In the genomic region with DNA sequence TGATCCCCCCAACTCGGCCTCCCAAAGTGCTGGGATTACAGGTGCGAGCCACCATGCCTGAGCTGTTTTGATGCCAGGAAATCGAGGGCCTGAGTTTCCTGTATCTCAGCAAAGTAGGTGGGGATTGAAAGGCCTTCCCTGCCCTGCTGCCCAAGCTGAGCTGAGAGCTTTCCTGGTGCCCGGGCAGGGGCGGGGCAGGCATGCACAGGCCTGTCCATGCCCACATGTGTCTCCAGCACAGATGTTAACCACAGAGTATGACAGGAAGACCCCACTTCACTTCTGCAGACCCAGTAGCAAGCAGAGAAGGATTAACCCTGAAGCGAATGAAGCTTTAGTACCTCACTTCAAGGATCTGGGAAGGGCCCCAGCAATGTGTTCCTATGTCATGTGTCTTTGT, we compare ENCODE assay signal across 1 cellular context.
TF ChIP-seq lines count a peak whose summit lies in the region.

No MANE protein-coding gene starts in this region.

TF ChIP-seq in GM12878, 131 proteins besides CTCF, POLR2A, EP300 and RAD21 (continued from another document):
- TF ChIP-seq, protein P1, sequence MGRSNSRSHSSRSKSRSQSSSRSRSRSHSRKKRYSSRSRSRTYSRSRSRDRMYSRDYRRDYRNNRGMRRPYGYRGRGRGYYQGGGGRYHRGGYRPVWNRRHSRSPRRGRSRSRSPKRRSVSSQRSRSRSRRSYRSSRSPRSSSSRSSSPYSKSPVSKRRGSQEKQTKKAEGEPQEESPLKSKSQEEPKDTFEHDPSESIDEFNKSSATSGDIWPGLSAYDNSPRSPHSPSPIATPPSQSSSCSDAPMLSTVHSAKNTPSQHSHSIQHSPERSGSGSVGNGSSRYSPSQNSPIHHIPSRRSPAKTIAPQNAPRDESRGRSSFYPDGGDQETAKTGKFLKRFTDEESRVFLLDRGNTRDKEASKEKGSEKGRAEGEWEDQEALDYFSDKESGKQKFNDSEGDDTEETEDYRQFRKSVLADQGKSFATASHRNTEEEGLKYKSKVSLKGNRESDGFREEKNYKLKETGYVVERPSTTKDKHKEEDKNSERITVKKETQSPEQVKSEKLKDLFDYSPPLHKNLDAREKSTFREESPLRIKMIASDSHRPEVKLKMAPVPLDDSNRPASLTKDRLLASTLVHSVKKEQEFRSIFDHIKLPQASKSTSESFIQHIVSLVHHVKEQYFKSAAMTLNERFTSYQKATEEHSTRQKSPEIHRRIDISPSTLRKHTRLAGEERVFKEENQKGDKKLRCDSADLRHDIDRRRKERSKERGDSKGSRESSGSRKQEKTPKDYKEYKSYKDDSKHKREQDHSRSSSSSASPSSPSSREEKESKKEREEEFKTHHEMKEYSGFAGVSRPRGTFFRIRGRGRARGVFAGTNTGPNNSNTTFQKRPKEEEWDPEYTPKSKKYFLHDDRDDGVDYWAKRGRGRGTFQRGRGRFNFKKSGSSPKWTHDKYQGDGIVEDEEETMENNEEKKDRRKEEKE (IDR thresholded peaks at IDR 0.05): no peak
- no peak for TF ChIP-seq ETV6 (conservative IDR thresholded peaks at IDR 0.05 in 1 of 2, IDR thresholded peaks at IDR 0.05 in 1 of 2; ENCODE audit: borderline replicate concordance in 1 of 2, low read depth in 1 of 2)
- TF ChIP-seq TBL1XR1 (IDR thresholded peaks at IDR 0.05; ENCODE audit: low read depth, low read length): no peak
